Comparison of ENCODE assay signal across 15 cellular contexts in the genomic region with DNA sequence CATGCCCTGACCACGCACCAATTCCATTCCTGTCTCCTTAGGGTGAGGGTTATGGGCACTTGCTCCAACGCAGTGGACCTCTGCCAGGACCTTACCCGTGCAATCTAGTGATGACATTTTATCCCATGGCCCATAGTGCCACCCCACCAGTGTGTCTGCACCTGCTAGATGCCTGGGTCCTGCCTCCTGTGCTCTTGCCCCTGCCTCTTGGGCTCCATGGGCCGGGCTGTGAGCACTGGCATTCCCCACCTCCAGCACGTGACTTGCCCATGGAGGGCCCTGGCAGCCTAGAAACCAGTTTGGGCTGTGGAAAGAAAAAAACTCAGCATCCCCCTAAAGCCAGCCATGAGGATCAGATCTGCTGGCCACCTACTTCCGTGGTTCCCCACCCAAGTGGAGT.
DNase-seq lines count a peak whose midpoint lies in the region; ATAC-seq, FAIRE-seq and TF ChIP-seq lines count a peak whose summit lies in the region.
"Had no signal": no experiment of that assay in that cellular context is flagged by ENCODE, and none has a peak within 500 bp of the region (broad histone marks: within the 10 kb centered on the region; RNA-seq: fewer than 3 reads in every experiment).

No MANE protein-coding gene starts in this region.

- in situ Hi-C loops in HepG2 (cut with HindIII; ENCODE audit: extremely low pct_ligation_motif_present, low pct_unique_long_range_greater_than_20kb) = loop anchor here (5.0 to 10.0 kb wide), 3 partner anchors 475 to 617 kb away; no protein-coding TSS in a partner anchor

- BruUV-seq in HepG2 (replicated peaks; lab: Mats Ljungman, UMichigan) = no TSS peak

- peaks cover 15% of the 10 kb centered on the region for H3K27me3 Mint-ChIP-seq in endodermal cell (ENCODE audit: insufficient read depth)

- H3K4me1 ChIP-seq in HepG2 (ENCODE audit: insufficient read depth, low read length) = peaks cover 86% of the 10 kb centered on the region
- H3K4me1 ChIP-seq in right lobe of liver = peaks cover 0 to 12% (median 0%) of the 10 kb centered on the region in 4 donors
- peaks cover 25% of the 10 kb centered on the region for H3K4me1 ChIP-seq in hepatocyte (ENCODE audit: insufficient read depth)
- peaks cover 0 to 8% of the 10 kb centered on the region in 2 donors for H3K4me1 ChIP-seq in small intestine (ENCODE audit: control insufficient read depth in 2 of 2, insufficient read depth in 1 of 2, low read depth in 1 of 2, low read length in 1 of 2)
- H3K4me1 ChIP-seq in endodermal cell (ENCODE audit: control insufficient read depth, insufficient read depth, low read length) = peaks cover 2% of the 10 kb centered on the region
- H3K4me1 ChIP-seq: BE2C had no signal

- H3K4me3 ChIP-seq in HepG2 (replicated peaks in 1 of 3; ENCODE audit: insufficient read depth in 1 of 3, low read depth in 2 of 3, low read length in 3 of 3) (no peak overlapping the region), right lobe of liver (no peak overlapping the region), hepatocyte (no peak overlapping the region), small intestine (ENCODE audit: low read depth in 1 of 2, low read length in 2 of 2) (no peak overlapping the region), endodermal cell (ENCODE audit: low read length) (no peak overlapping the region)
- H3K4me3 ChIP-seq: GM23338 had no signal

- H2AFZ ChIP-seq in HepG2 (ENCODE audit: low read length) (no peak overlapping the region), hepatocyte (no peak overlapping the region)
- H2AFZ ChIP-seq: GM23338 had no signal

- TF ChIP-seq POLR2A in HepG2 (IDR thresholded peaks at IDR 0.05; ENCODE audit: insufficient read depth in 1 of 2, low read depth in 2 of 2, low read length in 2 of 2) (no peak), right lobe of liver (IDR thresholded peaks at IDR 0.05) (no peak), erythroblast (IDR thresholded peaks at IDR 0.05; ENCODE audit: low read length) (no peak)

- intact Hi-C loops in HepG2 (cut with micrococcal nuclease; ENCODE audit: unreplicated experiment) = loop anchor here (10.0 kb wide), 1 partner anchor 265 kb away; no protein-coding TSS in a partner anchor
- intact Hi-C loops in right lobe of liver (cut with DNase I) = loop anchor here in 1 of 2 donors (10.0 kb wide), 1 partner anchor 265 kb away; no protein-coding TSS in a partner anchor

- no peak overlapping the region for H3K9ac ChIP-seq in HepG2 (ENCODE audit: insufficient read depth, low read depth, low read length)
- H3K9ac ChIP-seq in endodermal cell (ENCODE audit: extremely low read depth, low read length, poor library complexity, severe bottlenecking) = no peak overlapping the region

- no peaks in the 10 kb centered on the region for H3K36me3 Mint-ChIP-seq in endodermal cell (ENCODE audit: low read depth)
- H3K36me3 Mint-ChIP-seq: CD4-positive, alpha-beta memory T cell had no signal

- DNase-seq in HepG2 (ENCODE audit: low spot score) (no peak), right lobe of liver (no peak), hepatocyte (ENCODE audit: low spot score) (no peak), small intestine (no peak), erythroblast (lab: John Stamatoyannopoulos, UW) (no peak), endodermal cell (no peak), germinal center (ENCODE audit: low spot score) (no peak)
- DNase-seq: BE2C; CD4-positive, alpha-beta memory T cell; DND-41; GDM1; H9 had no signal

- peaks cover 10% of the 10 kb centered on the region for H3K4me1 Mint-ChIP-seq in endodermal cell

- H3K9me3 Mint-ChIP-seq in endodermal cell = no peaks in the 10 kb centered on the region
- H3K9me3 Mint-ChIP-seq: CD4-positive, alpha-beta memory T cell; GM23338; H9 had no signal

- H3K27ac ChIP-seq in HepG2 (ENCODE audit: extremely low read length, insufficient read depth, low read length) = peak overlapping the region; percentile 74
- H3K27ac ChIP-seq in right lobe of liver = no peak overlapping the region
- H3K27ac ChIP-seq in hepatocyte = peak overlapping the region; percentile 59
- H3K27ac ChIP-seq in small intestine (ENCODE audit: low read depth in 1 of 2, low read length in 1 of 2) = peak overlapping the region; percentile 38 to 47
- H3K27ac ChIP-seq in endodermal cell (ENCODE audit: low read depth, low read length) = no peak overlapping the region
- H3K27ac ChIP-seq: C4-2B had no signal

- H3K9me2 ChIP-seq in hepatocyte (replicated peaks; ENCODE audit: insufficient read depth) = no peaks in the 10 kb centered on the region

- H3K79me2 ChIP-seq in HepG2 (ENCODE audit: insufficient read depth, low read length) (no peaks in the 10 kb centered on the region), hepatocyte (no peaks in the 10 kb centered on the region)

- ATAC-seq in HepG2 (no peak), right lobe of liver (no peak)
- ATAC-seq: GM23338 had no signal

- H3K4me3 Mint-ChIP-seq in endodermal cell = no peak overlapping the region
- H3K4me3 Mint-ChIP-seq: CD4-positive, alpha-beta memory T cell; GM23338; H9 had no signal

- TF ChIP-seq RAD21 in HepG2 (CRISPR knock-in tag; IDR thresholded peaks at IDR 0.05) = no peak

- 92% methylated on average over 4 of the region's 6 CpGs for WGBS in HepG2 (ENCODE audit: low lambda C conversion rate)
- WGBS in right lobe of liver (ENCODE audit: insufficient coverage, low coverage, low lambda C conversion rate, missing lambda C conversion rate) = 89% methylated on average over 2 of the region's 6 CpGs
- WGBS in hepatocyte (ENCODE audit: low lambda C conversion rate, missing lambda C conversion rate) = 87% methylated on average over 6 of the region's 6 CpGs
- 75 to 85% (median 81%) methylated on average over 6 of the region's 6 CpGs for WGBS in small intestine, 3 donors
- WGBS in endodermal cell (ENCODE audit: insufficient coverage in 1 of 2, insufficient read length in 1 of 2), 2 experiments = 79 to 83% methylated on average over 3 to 6 of the region's 6 CpGs

- H3K9me3 ChIP-seq in HepG2 (ENCODE audit: low read length) (no peaks in the 10 kb centered on the region), right lobe of liver (no peaks in the 10 kb centered on the region), hepatocyte (ENCODE audit: low read depth) (no peaks in the 10 kb centered on the region), small intestine (ENCODE audit: control insufficient read depth, low read depth) (no peaks in the 10 kb centered on the region), endodermal cell (ENCODE audit: control insufficient read depth, low read length) (no peaks in the 10 kb centered on the region)
- H3K9me3 ChIP-seq: BE2C had no signal

- TF ChIP-seq CTCF in HepG2 (CRISPR knock-in tag; IDR thresholded peaks at IDR 0.05) (no peak), right lobe of liver (IDR thresholded peaks at IDR 0.05) (no peak), hepatocyte (IDR thresholded peaks at IDR 0.05; ENCODE audit: poor library complexity) (no peak), endodermal cell (conservative IDR thresholded peaks at IDR 0.05) (no peak)

- CTCF ChIA-PET in HepG2 (lab: Yijun Ruan, JAX; ENCODE audit: low intra/inter-chr PET ratio, low total read pairs) = no interaction called here

- H3K4me2 ChIP-seq in HepG2 (ENCODE audit: low read depth, low read length) (no peak overlapping the region), hepatocyte (peak overlapping the region; percentile 3)
- H3K4me2 ChIP-seq: GM23338 had no signal

- H3K27me3 ChIP-seq in HepG2 (ENCODE audit: control insufficient read depth in 1 of 2, insufficient read depth in 2 of 2, low read length in 2 of 2) (no peaks in the 10 kb centered on the region), right lobe of liver (no peaks in the 10 kb centered on the region), hepatocyte (no peaks in the 10 kb centered on the region), small intestine (ENCODE audit: control insufficient read depth in 2 of 2, insufficient read depth in 2 of 2, low read length in 2 of 2) (no peaks in the 10 kb centered on the region), endodermal cell (ENCODE audit: control insufficient read depth, insufficient read depth, low read length, poor library complexity, severe bottlenecking) (peaks cover 9% of the 10 kb centered on the region)
- H3K27me3 ChIP-seq: BE2C had no signal

- H3K36me3 ChIP-seq in HepG2 (replicated peaks in 1 of 2; ENCODE audit: control insufficient read depth in 1 of 2, insufficient read depth in 2 of 2, low read length in 2 of 2) = no peaks in the 10 kb centered on the region; a peak in 1 of 5 replicates
- H3K36me3 ChIP-seq in right lobe of liver = no peaks in the 10 kb centered on the region
- H3K36me3 ChIP-seq in hepatocyte (replicated peaks; ENCODE audit: insufficient read depth, low read depth) = no peaks in the 10 kb centered on the region
- H3K36me3 ChIP-seq in small intestine (ENCODE audit: control insufficient read depth in 2 of 2, insufficient read depth in 2 of 2, low read length in 2 of 2) = no peaks in the 10 kb centered on the region
- no peaks in the 10 kb centered on the region for H3K36me3 ChIP-seq in endodermal cell (ENCODE audit: control insufficient read depth, insufficient read depth, low read length)
- H3K36me3 ChIP-seq: BE2C had no signal

- TF ChIP-seq EP300 in HepG2 (IDR thresholded peaks at IDR 0.05; ENCODE audit: low read depth in 2 of 2, low read length in 2 of 2) = no peak
- TF ChIP-seq EP300 in HepG2 (CRISPR knock-in tag; IDR thresholded peaks at IDR 0.05; ENCODE audit: borderline replicate concordance) = no peak

- H3K27ac Mint-ChIP-seq in endodermal cell = no peak overlapping the region
- H3K27ac Mint-ChIP-seq: CD4-positive, alpha-beta memory T cell; GM23338; H9 had no signal

- no peaks in the 10 kb centered on the region for H4K20me1 ChIP-seq in HepG2 (ENCODE audit: insufficient read depth, low read length)
- H4K20me1 ChIP-seq in hepatocyte (ENCODE audit: insufficient read depth, poor library complexity, severe bottlenecking) = no peaks in the 10 kb centered on the region

- POLR2A ChIA-PET in HepG2 (lab: Yijun Ruan, JAX) = interaction anchor here (0.6 to 1.7 kb wide), 3 partner anchors 27 to 236 kb away, joined by 3 to 6 read pairs (median 4); no protein-coding TSS in a partner anchor

- FAIRE-seq in HepG2 (lab: Jason Lieb, UNC) (no peak), small intestine (lab: Jason Lieb, UNC) (no peak)
- FAIRE-seq: A204.1 had no signal

TF ChIP-seq in HepG2, 621 proteins besides CTCF, POLR2A, EP300 and RAD21 (continues in another document):
- no peak for TF ChIP-seq ZNF441 (CRISPR knock-in tag; IDR thresholded peaks at IDR 0.05; ENCODE audit: borderline replicate concordance)
- TF ChIP-seq, protein P1, sequence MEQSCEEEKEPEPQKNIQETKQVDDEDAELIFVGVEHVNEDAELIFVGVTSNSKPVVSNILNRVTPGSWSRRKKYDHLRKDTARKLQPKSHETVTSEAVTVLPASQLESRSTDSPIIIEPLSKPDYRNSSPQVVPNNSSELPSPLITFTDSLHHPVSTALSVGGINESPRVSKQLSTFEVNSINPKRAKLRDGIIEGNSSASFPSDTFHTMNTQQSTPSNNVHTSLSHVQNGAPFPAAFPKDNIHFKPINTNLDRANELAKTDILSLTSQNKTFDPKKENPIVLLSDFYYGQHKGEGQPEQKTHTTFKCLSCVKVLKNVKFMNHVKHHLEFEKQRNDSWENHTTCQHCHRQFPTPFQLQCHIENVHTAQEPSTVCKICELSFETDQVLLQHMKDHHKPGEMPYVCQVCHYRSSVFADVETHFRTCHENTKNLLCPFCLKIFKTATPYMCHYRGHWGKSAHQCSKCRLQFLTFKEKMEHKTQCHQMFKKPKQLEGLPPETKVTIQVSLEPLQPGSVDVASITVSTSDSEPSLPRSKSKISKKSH (CRISPR knock-in tag; IDR thresholded peaks at IDR 0.05; ENCODE audit: borderline replicate concordance) = 0 out of 2 replicates have a peak, but pooled peaks have one; percentile 31

Comparison
In these comparisons a context has a peak if more than half of its experiments do, and no peak if none do; other contexts are left out.
1. H3K27ac ChIP-seq: peak in HepG2 (single experiment), hepatocyte (single experiment) and small intestine (2 of 2); none in right lobe of liver (0 of 3) and endodermal cell (single experiment).